Comparison of ENCODE assay signal across 8 cellular contexts in genomic region chr16:90077757-90078593, GRCh38. TPM values are rescaled to one million over a fixed set of nuclear protein-coding genes. Genes with fewer than 3 reads are reported as not detected.
DNase-seq lines count a peak whose midpoint lies in the region; ATAC-seq and TF ChIP-seq lines count a peak whose summit lies in the region.

No MANE protein-coding gene starts in this region.

- DNase-seq in CD4-positive, alpha-beta T cell, result peak in 6 of 10 experiments; percentile 6 to 39 (median 23)
- DNase-seq in PC-9 (peak in 1 of 2 experiments; percentile 17), MCF 10A (ENCODE audit: unreplicated experiment) (no peak), kidney epithelial cell (ENCODE audit: low read depth) (no peak), mesenteric fat pad (ENCODE audit: low spot score) (no peak)
- DNase-seq in stimulated activated naive B cell treated with anti-CD40 and anti-IgM and Interleukin-4, amounts not matched to agents 10 μg/mL and 1 μg/mL and 100 μg/mL, for 72 hours, result no peak

- peaks cover 31% of the 10 kb centered on the region for H3K4me1 Mint-ChIP-seq in CD4-positive, alpha-beta T cell (ENCODE audit: low read depth)
- H3K4me1 Mint-ChIP-seq in MCF 10A (ENCODE audit: insufficient read depth, unreplicated experiment), result peaks cover 25% of the 10 kb centered on the region
- peaks cover 26 to 37% of the 10 kb centered on the region in 2 donors for H3K4me1 Mint-ChIP-seq in stimulated activated naive B cell treated with anti-CD40 and anti-IgM and Interleukin-4, amounts not matched to agents 10 μg/mL and 1 μg/mL and 100 μg/mL, for 72 hours

- peak; percentile 27 for TF ChIP-seq CTCF in CD4-positive, alpha-beta T cell (IDR thresholded peaks at IDR 0.05)
- TF ChIP-seq CTCF in PC-9 (conservative IDR thresholded peaks at IDR 0.05), result no peak; the same call in 1 of the 2 replicates
- TF ChIP-seq CTCF in MCF 10A (IDR thresholded peaks at IDR 0.05; ENCODE audit: unreplicated experiment), result no peak
- no peak for TF ChIP-seq CTCF in kidney epithelial cell (IDR thresholded peaks at IDR 0.05; ENCODE audit: insufficient read depth, low read length, poor library complexity, severe bottlenecking)

- CTCF ChIA-PET in CD4-positive, alpha-beta T cell (lab: Charles Lee), result interaction anchor here (0.9 kb wide), 1 partner anchor 58 kb away, joined by 3 read pairs; no protein-coding TSS in a partner anchor
- CTCF ChIA-PET in PC-9 (lab: Charles Lee), result no interaction called here
- CTCF ChIA-PET in MCF 10A (lab: Yijun Ruan, JAX), result interaction anchor here (0.9 kb wide), 1 partner anchor 14 kb away, joined by 3 read pairs; no protein-coding TSS in a partner anchor

- H3K9me3 ChIP-seq in CD4-positive, alpha-beta T cell (ENCODE audit: control insufficient read depth, low read length), result no peaks in the 10 kb centered on the region
- H3K9me3 ChIP-seq in PC-9 (ENCODE audit: insufficient read depth, low read depth), result no peaks in the 10 kb centered on the region

- no peak overlapping the region for H3K27ac ChIP-seq in CD4-positive, alpha-beta T cell (ENCODE audit: low read depth, low read length)
- H3K27ac ChIP-seq in PC-9, result no peak overlapping the region

- peak overlapping the region; percentile 91 for H2AFZ ChIP-seq in PC-9

- H3K36me3 ChIP-seq in PC-9 (ENCODE audit: low read depth), result no peaks in the 10 kb centered on the region
- H3K36me3 ChIP-seq in kidney epithelial cell (ENCODE audit: control insufficient read depth, insufficient read depth, low read length), result no peaks in the 10 kb centered on the region

- intact Hi-C loops in CD4-positive, alpha-beta T cell (cut with DNase I, micrococcal nuclease), result no loop called here
- intact Hi-C loops in PC-9 (cut with micrococcal nuclease; ENCODE audit: unreplicated experiment), result no loop called here
- intact Hi-C loops in MCF 10A (cut with micrococcal nuclease), result no loop called here

- H3K4me3 Mint-ChIP-seq in CD4-positive, alpha-beta T cell, result peak overlapping the region; percentile 90
- H3K4me3 Mint-ChIP-seq in MCF 10A (ENCODE audit: unreplicated experiment), result peak overlapping the region; percentile 72
- peak overlapping the region; percentile 84 to 86 for H3K4me3 Mint-ChIP-seq in stimulated activated naive B cell treated with anti-CD40 and anti-IgM and Interleukin-4, amounts not matched to agents 10 μg/mL and 1 μg/mL and 100 μg/mL, for 72 hours

- H3K4me1 ChIP-seq in PC-9 (replicated peaks; ENCODE audit: insufficient read depth), result peaks cover 8% of the 10 kb centered on the region

- H3K27ac Mint-ChIP-seq in CD4-positive, alpha-beta T cell, result peak overlapping the region; percentile 78
- H3K27ac Mint-ChIP-seq in MCF 10A (ENCODE audit: low read depth, unreplicated experiment), result peak overlapping the region; percentile 73
- H3K27ac Mint-ChIP-seq in stimulated activated naive B cell treated with anti-CD40 and anti-IgM and Interleukin-4, amounts not matched to agents 10 μg/mL and 1 μg/mL and 100 μg/mL, for 72 hours, result peak overlapping the region; percentile 93

- POLR2A ChIA-PET in CD4-positive, alpha-beta T cell (lab: Charles Lee), result no interaction called here
- POLR2A ChIA-PET in PC-9 (lab: Charles Lee; ENCODE audit: unreplicated experiment) (no interaction called here), MCF 10A (lab: Yijun Ruan, JAX) (no interaction called here)

- H3K27me3 ChIP-seq in CD4-positive, alpha-beta T cell (ENCODE audit: control insufficient read depth, insufficient read depth, low read length), result no peaks in the 10 kb centered on the region
- H3K27me3 ChIP-seq in PC-9 (ENCODE audit: insufficient read depth, low read depth), result 0 out of 2 replicates have a peak, but pooled peaks cover 5% of the 10 kb centered on the region
- H3K27me3 ChIP-seq in kidney epithelial cell (ENCODE audit: control insufficient read depth, insufficient read depth, low read length), result peaks cover 3% of the 10 kb centered on the region

- H3K9me3 Mint-ChIP-seq in CD4-positive, alpha-beta T cell, result no peaks in the 10 kb centered on the region
- no peaks in the 10 kb centered on the region for H3K9me3 Mint-ChIP-seq in MCF 10A (ENCODE audit: unreplicated experiment)
- peaks cover 0 to 1% of the 10 kb centered on the region in 2 donors for H3K9me3 Mint-ChIP-seq in stimulated activated naive B cell treated with anti-CD40 and anti-IgM and Interleukin-4, amounts not matched to agents 10 μg/mL and 1 μg/mL and 100 μg/mL, for 72 hours

- no peaks in the 10 kb centered on the region for H3K9me2 ChIP-seq in PC-9 (ENCODE audit: insufficient read depth)

- H3K4me3 ChIP-seq in PC-9 (peak overlapping the region; percentile 60), kidney epithelial cell (ENCODE audit: low read depth, low read length) (peak overlapping the region; percentile 26)

- H3K4me2 ChIP-seq in PC-9, result peak overlapping the region; percentile 94

- BruUV-seq in PC-9 (replicated peaks; lab: Mats Ljungman, UMichigan) (TSS peak; percentile 94), MCF 10A (replicated peaks; lab: Mats Ljungman, UMichigan) (no TSS peak)

- H3K27me3 Mint-ChIP-seq in CD4-positive, alpha-beta T cell, result peaks cover 14% of the 10 kb centered on the region
- no peaks in the 10 kb centered on the region for H3K27me3 Mint-ChIP-seq in MCF 10A (ENCODE audit: insufficient read depth, unreplicated experiment)
- peaks cover 18 to 29% of the 10 kb centered on the region in 2 donors for H3K27me3 Mint-ChIP-seq in stimulated activated naive B cell treated with anti-CD40 and anti-IgM and Interleukin-4, amounts not matched to agents 10 μg/mL and 1 μg/mL and 100 μg/mL, for 72 hours

- peaks cover 8% of the 10 kb centered on the region for H3K36me3 Mint-ChIP-seq in CD4-positive, alpha-beta T cell (ENCODE audit: low read depth)
- no peaks in the 10 kb centered on the region for H3K36me3 Mint-ChIP-seq in MCF 10A (ENCODE audit: insufficient read depth, unreplicated experiment)
- peaks cover 0 to 5% of the 10 kb centered on the region in 2 donors for H3K36me3 Mint-ChIP-seq in stimulated activated naive B cell treated with anti-CD40 and anti-IgM and Interleukin-4, amounts not matched to agents 10 μg/mL and 1 μg/mL and 100 μg/mL, for 72 hours

- no peaks in the 10 kb centered on the region for H4K20me1 ChIP-seq in PC-9 (ENCODE audit: insufficient read depth)

- ATAC-seq in CD4-positive, alpha-beta T cell (ENCODE audit: poor library complexity), result peak; percentile 76
- peak; percentile 12 for ATAC-seq in GM19025 (IDR thresholded peaks at IDR 0.05; ENCODE audit: low read depth, unreplicated experiment)
- ATAC-seq in HG03378 (IDR thresholded peaks at IDR 0.05; ENCODE audit: unreplicated experiment), result peak; percentile 51
- ATAC-seq in stimulated activated naive B cell treated with anti-CD40 and anti-IgM and Interleukin-4, amounts not matched to agents 10 μg/mL and 1 μg/mL and 100 μg/mL, for 72 hours (replicated peaks), result peak; percentile 79 to 82

- H3F3A ChIP-seq in PC-9 (ENCODE audit: insufficient read depth, low read depth), result peaks cover under 1% of the 10 kb centered on the region

- H3K79me2 ChIP-seq in PC-9 (ENCODE audit: low read depth), result no peaks in the 10 kb centered on the region

RNA-seq across cellular contexts. Expression of gene PRDM7, which starts 0.8 kb away (rescaled TPM):
- total RNA-seq in CD4-positive, alpha-beta T cell, result not detected
- total RNA-seq in PC-9 (2021), result not detected in 2 replicates
- not detected in 2 replicates for total RNA-seq in MCF 10A (2022)
- total RNA-seq in kidney epithelial cell, result not detected in 2 replicates
- not detected for total RNA-seq in mesenteric fat pad

RNA-seq across cellular contexts. Expression of gene DBNDD1, which starts 58.7 kb away (rescaled TPM):
- total RNA-seq in CD4-positive, alpha-beta T cell, result 1 to 10 TPM; 2.6 to 2.8 TPM
- total RNA-seq in PC-9 (2021), result 32.4 and 35.8 TPM in 2 replicates
- total RNA-seq in MCF 10A (2022), result 3.5 TPM in 2 replicates
- total RNA-seq in kidney epithelial cell, result 27.2 and 35.2 TPM in 2 replicates
- total RNA-seq in mesenteric fat pad, result 2.6 TPM

Comparison
In these comparisons a context has a peak if more than half of its experiments do, and no peak if none do; other contexts are left out.
1. ATAC-seq: peak in every context shown above with its lines; median percentile 80 in stimulated activated naive B cell treated with anti-CD40 and anti-IgM and Interleukin-4, amounts not matched to agents 10 μg/mL and 1 μg/mL and 100 μg/mL, for 72 hours; 76 in CD4-positive, alpha-beta T cell; 51 in HG03378; 12 in GM19025.
2. DNase-seq: peak in CD4-positive, alpha-beta T cell (6 of 10); none in MCF 10A (single experiment), kidney epithelial cell (single experiment), stimulated activated naive B cell treated with anti-CD40 and anti-IgM and Interleukin-4, amounts not matched to agents 10 μg/mL and 1 μg/mL and 100 μg/mL, for 72 hours (single experiment) and mesenteric fat pad (single experiment).
3. Peak in every context shown above with its lines, with median percentiles within 50 percentile points of each other: H3K27ac Mint-ChIP-seq and H3K4me3 Mint-ChIP-seq.